7 cellular contexts compared by ENCODE assay signal in the genomic region with DNA sequence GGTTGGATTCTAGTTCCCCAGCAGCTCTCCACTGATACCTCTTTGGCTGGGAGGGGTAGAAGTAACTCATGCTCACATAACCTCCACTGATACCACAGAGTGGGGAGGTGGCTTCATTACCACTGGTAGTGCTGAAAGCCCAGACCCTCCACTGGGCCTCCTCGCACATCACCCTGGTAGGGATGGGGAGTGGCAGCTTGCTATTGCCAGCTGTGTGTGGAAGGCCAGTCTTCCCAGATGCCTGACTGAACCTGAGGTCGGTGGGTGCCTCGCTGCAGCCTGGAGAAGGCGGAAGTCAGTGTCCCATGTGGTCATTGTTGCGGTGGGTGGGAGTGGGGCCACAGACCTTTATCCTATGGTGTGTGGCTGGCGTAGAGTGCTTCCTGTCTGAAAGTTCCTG.
"Had no signal": no experiment of that assay in that cellular context is flagged by ENCODE, and none has a peak within 500 bp of the region (broad histone marks: within the 10 kb centered on the region; RNA-seq: fewer than 3 reads in every experiment).

No MANE protein-coding gene starts in this region.

- H3K4me3 Mint-ChIP-seq: GM23338, H9, IgD-negative memory B cell had no signal

- FAIRE-seq: H1, H54, HepG2 had no signal

- H3K9me3 Mint-ChIP-seq: GM23338, H9, IgD-negative memory B cell had no signal

- H3K4me3 ChIP-seq: GM23338 had no signal

- H3K4me1 Mint-ChIP-seq: GM23338, H9, IgD-negative memory B cell had no signal

- H3K27me3 Mint-ChIP-seq: IgD-negative memory B cell had no signal

- H3K27ac Mint-ChIP-seq: GM23338, H9, IgD-negative memory B cell had no signal

- H3K36me3 Mint-ChIP-seq: IgD-negative memory B cell had no signal

- DNase-seq: H9, HCEC 1CT had no signal
